Comparison of ENCODE assay signal across 8 cellular contexts in genomic region chr1:119713039-119713537, GRCh38.
DNase-seq lines count a peak whose midpoint lies in the region; ATAC-seq and FAIRE-seq lines count a peak whose summit lies in the region.

No MANE protein-coding gene starts in this region.

- H3K4me3 Mint-ChIP-seq in activated naive CD8-positive, alpha-beta T cell, result peak overlapping the region; percentile 98
- peak overlapping the region; percentile 58 to 84 for H3K4me3 Mint-ChIP-seq in stimulated activated naive B cell treated with anti-CD40 and anti-IgM and Interleukin-4, amounts not matched to agents 10 μg/mL and 1 μg/mL and 100 μg/mL, for 72 hours

- peaks cover 13% of the 10 kb centered on the region for H3K36me3 ChIP-seq in HUES6 (ENCODE audit: control insufficient read depth, insufficient read depth, low read length)

- peak; percentile 69 for DNase-seq in Ammon's horn (ENCODE audit: low spot score)
- no peak for DNase-seq in stimulated activated naive B cell treated with anti-CD40 and anti-IgM and Interleukin-4, amounts not matched to agents 10 μg/mL and 1 μg/mL and 100 μg/mL, for 72 hours
- DNase-seq in RCC 7860 (ENCODE audit: low spot score), result no peak
- DNase-seq in stimulated activated CD4-positive, alpha-beta T cell treated with anti-CD3 and anti-CD28 coated beads, Interleukin-2, amount 100 ng/mL, for 48 hours, result no peak

- no peaks in the 10 kb centered on the region for H3K9me3 ChIP-seq in HUES6 (ENCODE audit: control insufficient read depth, insufficient read depth, low read depth, low read length)

- no peak for ATAC-seq in stimulated activated naive B cell treated with anti-CD40 and anti-IgM and Interleukin-4, amounts not matched to agents 10 μg/mL and 1 μg/mL and 100 μg/mL, for 72 hours (replicated peaks)
- no peak for ATAC-seq in GM19035 (IDR thresholded peaks at IDR 0.05; ENCODE audit: unreplicated experiment)

- no peaks in the 10 kb centered on the region for H3K27me3 Mint-ChIP-seq in activated naive CD8-positive, alpha-beta T cell
- H3K27me3 Mint-ChIP-seq in stimulated activated naive B cell treated with anti-CD40 and anti-IgM and Interleukin-4, amounts not matched to agents 10 μg/mL and 1 μg/mL and 100 μg/mL, for 72 hours, result peaks cover 37 to 43% of the 10 kb centered on the region in 2 donors

- no peak for FAIRE-seq in RCC 7860 (lab: Jason Lieb, UNC)

- H3K4me3 ChIP-seq in HUES6 (ENCODE audit: low read depth, low read length) (peak overlapping the region; percentile 92), iPS-11a (ENCODE audit: low read depth, low read length) (peak overlapping the region; percentile 100)

- H3K4me1 Mint-ChIP-seq in activated naive CD8-positive, alpha-beta T cell (ENCODE audit: low read depth), result peaks cover 42% of the 10 kb centered on the region
- peaks cover 12 to 21% of the 10 kb centered on the region in 2 donors for H3K4me1 Mint-ChIP-seq in stimulated activated naive B cell treated with anti-CD40 and anti-IgM and Interleukin-4, amounts not matched to agents 10 μg/mL and 1 μg/mL and 100 μg/mL, for 72 hours

- H3K9me3 Mint-ChIP-seq in activated naive CD8-positive, alpha-beta T cell (ENCODE audit: low read depth), result no peaks in the 10 kb centered on the region
- H3K9me3 Mint-ChIP-seq in stimulated activated naive B cell treated with anti-CD40 and anti-IgM and Interleukin-4, amounts not matched to agents 10 μg/mL and 1 μg/mL and 100 μg/mL, for 72 hours, result no peaks in the 10 kb centered on the region

- H3K9ac ChIP-seq in HUES6 (ENCODE audit: low read length), result peak overlapping the region; percentile 97

- no peaks in the 10 kb centered on the region for H3K36me3 Mint-ChIP-seq in activated naive CD8-positive, alpha-beta T cell
- peaks cover 0 to 4% of the 10 kb centered on the region in 2 donors for H3K36me3 Mint-ChIP-seq in stimulated activated naive B cell treated with anti-CD40 and anti-IgM and Interleukin-4, amounts not matched to agents 10 μg/mL and 1 μg/mL and 100 μg/mL, for 72 hours

- peaks cover 39% of the 10 kb centered on the region for H3K4me1 ChIP-seq in HUES6 (ENCODE audit: control insufficient read depth, insufficient read depth, low read length)

- peak overlapping the region; percentile 91 for H3K27ac Mint-ChIP-seq in activated naive CD8-positive, alpha-beta T cell
- H3K27ac Mint-ChIP-seq in stimulated activated naive B cell treated with anti-CD40 and anti-IgM and Interleukin-4, amounts not matched to agents 10 μg/mL and 1 μg/mL and 100 μg/mL, for 72 hours, result peak overlapping the region; percentile 83

- H3K27me3 ChIP-seq in HUES6 (ENCODE audit: control insufficient read depth, insufficient read depth, low read length), result no peaks in the 10 kb centered on the region

- peak overlapping the region; percentile 81 for H3K27ac ChIP-seq in HUES6 (ENCODE audit: low read depth, low read length)
